15 cellular contexts compared by ENCODE assay signal in genomic region chr18:49055196-49055595, GRCh38.
A peak's percentile ranks its signal among the peaks of the same experiment; 100 is the strongest.
DNase-seq lines count a peak whose midpoint lies in the region; ATAC-seq and TF ChIP-seq lines count a peak whose summit lies in the region.
"Had no signal": no experiment of that assay in that cellular context is flagged by ENCODE, and none has a peak within 500 bp of the region (broad histone marks: within the 10 kb centered on the region; RNA-seq: fewer than 3 reads in every experiment).

No MANE protein-coding gene starts in this region.

- TF ChIP-seq POLR2A in stomach (IDR thresholded peaks at IDR 0.05) (no peak), adrenal gland (IDR thresholded peaks at IDR 0.05) (no peak)

- H3K36me3 Mint-ChIP-seq in activated CD8-positive, alpha-beta memory T cell treated with anti-CD3 and anti-CD28 coated beads, Interleukin-2, amount 10 ng/mL, durations not matched to agents 7 days and 5 days = peaks cover 6% of the 10 kb centered on the region

- WGBS in stomach, 5 donors = 92 to 93% (median 93%) methylated on average over 8 of the region's 8 CpGs
- WGBS in adrenal gland, 4 donors = 95 to 97% (median 96%) methylated on average over 8 of the region's 8 CpGs

- no peak for ATAC-seq in activated CD8-positive, alpha-beta memory T cell treated with anti-CD3 and anti-CD28 coated beads, Interleukin-2, amount 10 ng/mL, durations not matched to agents 7 days and 5 days
- ATAC-seq in HG03565 (IDR thresholded peaks at IDR 0.05; ENCODE audit: unreplicated experiment) = no peak

- H3K27ac Mint-ChIP-seq in activated CD8-positive, alpha-beta memory T cell treated with anti-CD3 and anti-CD28 coated beads, Interleukin-2, amount 10 ng/mL, durations not matched to agents 7 days and 5 days = peak overlapping the region; percentile 19

- CTCF ChIA-PET in activated CD8-positive, alpha-beta memory T cell treated with anti-CD3 and anti-CD28 coated beads, Interleukin-2, amount 10 ng/mL, durations not matched to agents 7 days and 5 days (lab: Charles Lee) = no interaction called here

- H3K9me3 Mint-ChIP-seq in activated CD8-positive, alpha-beta memory T cell treated with anti-CD3 and anti-CD28 coated beads, Interleukin-2, amount 10 ng/mL, durations not matched to agents 7 days and 5 days (ENCODE audit: low read depth) = no peaks in the 10 kb centered on the region
- H3K9me3 Mint-ChIP-seq: activated T-cell treated with anti-CD3 and anti-CD28 coated beads, Interleukin-2, amount 50 U/mL, for 4 hours; naive thymus-derived CD4-positive, alpha-beta T cell had no signal

- H3K27ac ChIP-seq in KOPT-K1 (ENCODE audit: low read depth, low read length, poor library complexity, severe bottlenecking) = peak overlapping the region; percentile 90
- peak overlapping the region; percentile 49 for H3K27ac ChIP-seq in fibroblast of lung (ENCODE audit: insufficient read depth, low read length)
- peak overlapping the region in 3 of 5 donors; percentile 23 to 75 (median 43) for H3K27ac ChIP-seq in stomach
- H3K27ac ChIP-seq in adrenal gland = peak overlapping the region in 1 of 5 donors; percentile 37
- H3K27ac ChIP-seq: KMS-11 had no signal

- H2AFZ ChIP-seq in fibroblast of lung (ENCODE audit: low read length) = no peak overlapping the region

- no peak for TF ChIP-seq EP300 in stomach (IDR thresholded peaks at IDR 0.05)

- peaks cover 51% of the 10 kb centered on the region for H3K4me1 Mint-ChIP-seq in activated CD8-positive, alpha-beta memory T cell treated with anti-CD3 and anti-CD28 coated beads, Interleukin-2, amount 10 ng/mL, durations not matched to agents 7 days and 5 days

- DNase-seq in activated CD8-positive, alpha-beta memory T cell treated with anti-CD3 and anti-CD28 coated beads, Interleukin-2, amount 10 ng/mL, durations not matched to agents 7 days and 5 days = no peak
- DNase-seq in activated CD8-positive, alpha-beta memory T cell treated with anti-CD3 and anti-CD28 coated beads, Interleukin-2, amount 50 U/mL, for 48 hours = no peak
- DNase-seq in fibroblast of lung (ENCODE audit: low read depth in 2 of 2) (no peak), stomach (no peak), adrenal gland (no peak), NCI-H524 treated with DMSO at 0.1 percent for 48 hours (lab: John Stamatoyannopoulos, UW) (no peak)
- DNase-seq: activated T-cell treated with anti-CD3 and anti-CD28 coated beads, Interleukin-2, amount 50 U/mL, for 4 hours; NCI-H1417; NCI-H2227 treated with DMSO at 0.1 percent for 48 hours; SHP77 treated with DMSO at 0.1 percent for 48 hours had no signal

- no peaks in the 10 kb centered on the region for H4K20me1 ChIP-seq in fibroblast of lung (ENCODE audit: control insufficient read depth, extremely low read depth, insufficient read depth, low read length)

- no peaks in the 10 kb centered on the region for H3K27me3 Mint-ChIP-seq in activated CD8-positive, alpha-beta memory T cell treated with anti-CD3 and anti-CD28 coated beads, Interleukin-2, amount 10 ng/mL, durations not matched to agents 7 days and 5 days
- H3K27me3 Mint-ChIP-seq: naive thymus-derived CD4-positive, alpha-beta T cell had no signal

- H3K9me3 ChIP-seq in KOPT-K1 (ENCODE audit: insufficient read depth, low read length, poor library complexity, severe bottlenecking) (no peaks in the 10 kb centered on the region), fibroblast of lung (ENCODE audit: control insufficient read depth, insufficient read depth, low read depth, low read length) (no peaks in the 10 kb centered on the region), stomach (no peaks in the 10 kb centered on the region), adrenal gland (replicated peaks in 1 of 3) (no peaks in the 10 kb centered on the region)
- H3K9me3 ChIP-seq: tibial nerve had no signal

- TF ChIP-seq CTCF in fibroblast of lung (conservative IDR thresholded peaks at IDR 0.05 in 1 of 2, IDR thresholded peaks at IDR 0.05 in 1 of 2; ENCODE audit: low read depth in 1 of 2, low read length in 2 of 2) = no peak
- TF ChIP-seq CTCF in stomach (IDR thresholded peaks at IDR 0.05) = no peak
- TF ChIP-seq CTCF in adrenal gland (IDR thresholded peaks at IDR 0.05) = no peak

- H3K79me2 ChIP-seq in fibroblast of lung (ENCODE audit: control insufficient read depth, insufficient read depth, low read length) = no peaks in the 10 kb centered on the region

- intact Hi-C loops in stomach (cut with DNase I; ENCODE audit: low total_unique reads) (no loop called here), adrenal gland (cut with DNase I) (no loop called here)

- peaks cover 17% of the 10 kb centered on the region for H3K4me1 ChIP-seq in fibroblast of lung (ENCODE audit: control insufficient read depth, extremely low read depth, insufficient read depth, low read length)
- peaks cover 0 to 22% (median 12%) of the 10 kb centered on the region in 4 donors for H3K4me1 ChIP-seq in stomach
- H3K4me1 ChIP-seq in adrenal gland (replicated peaks in 1 of 2) = peaks cover 4 to 10% of the 10 kb centered on the region in 2 donors

- H3K4me3 ChIP-seq in fibroblast of lung (replicated peaks in 1 of 4; ENCODE audit: control extremely low read depth in 1 of 4, insufficient read depth in 1 of 4, low read depth in 3 of 4, low read length in 4 of 4) = no peak overlapping the region
- no peak overlapping the region for H3K4me3 ChIP-seq in stomach
- H3K4me3 ChIP-seq in adrenal gland = no peak overlapping the region
- H3K4me3 ChIP-seq: tibial nerve had no signal

- no peak overlapping the region for H3K4me2 ChIP-seq in fibroblast of lung (ENCODE audit: extremely low read depth, insufficient read depth, low read length)
- H3K4me2 ChIP-seq: KMS-11 had no signal

- H3K9ac ChIP-seq in fibroblast of lung (ENCODE audit: insufficient read depth, low read length) = no peak overlapping the region
- H3K9ac ChIP-seq: KMS-11 had no signal

- H3K4me3 Mint-ChIP-seq in activated CD8-positive, alpha-beta memory T cell treated with anti-CD3 and anti-CD28 coated beads, Interleukin-2, amount 10 ng/mL, durations not matched to agents 7 days and 5 days = no peak overlapping the region
- H3K4me3 Mint-ChIP-seq: activated T-cell treated with anti-CD3 and anti-CD28 coated beads, Interleukin-2, amount 50 U/mL, for 4 hours had no signal

- H3K27me3 ChIP-seq in fibroblast of lung (ENCODE audit: control insufficient read depth, insufficient read depth, low read length) = no peaks in the 10 kb centered on the region
- H3K27me3 ChIP-seq in stomach = no peaks in the 10 kb centered on the region
- H3K27me3 ChIP-seq in adrenal gland = no peaks in the 10 kb centered on the region
- H3K27me3 ChIP-seq: tibial nerve had no signal

- H3K36me3 ChIP-seq in KOPT-K1 (ENCODE audit: insufficient read depth, low read length) (no peaks in the 10 kb centered on the region), fibroblast of lung (ENCODE audit: control insufficient read depth, insufficient read depth, low read length) (no peaks in the 10 kb centered on the region), stomach (no peaks in the 10 kb centered on the region), adrenal gland (replicated peaks in 1 of 2) (no peaks in the 10 kb centered on the region)
- H3K36me3 ChIP-seq: tibial nerve had no signal
